26 cellular contexts compared by ENCODE assay signal in genomic region chr1:180384606-180385005, GRCh38.
A peak's percentile ranks its signal among the peaks of the same experiment; 100 is the strongest.
DNase-seq lines count a peak whose midpoint lies in the region; ATAC-seq, FAIRE-seq and TF ChIP-seq lines count a peak whose summit lies in the region.
"Had no signal": no experiment of that assay in that cellular context is flagged by ENCODE, and none has a peak within 500 bp of the region (broad histone marks: within the 10 kb centered on the region; RNA-seq: fewer than 3 reads in every experiment).

No MANE protein-coding gene starts in this region.

- TF ChIP-seq EP300 in A549 (IDR thresholded peaks at IDR 0.05) (no peak), K562 (IDR thresholded peaks at IDR 0.05; ENCODE audit: low read length) (no peak)

- POLR2A ChIA-PET in A549 (lab: Yijun Ruan, JAX) (no interaction called here), K562 (lab: Yijun Ruan, JAX) (no interaction called here)

- no peak overlapping the region for H2AFZ ChIP-seq in K562 (ENCODE audit: low read depth, low read length)

- no peaks in the 10 kb centered on the region for H3K4me1 ChIP-seq in A549
- no peaks in the 10 kb centered on the region for H3K4me1 ChIP-seq in K562 (replicated peaks in 1 of 2; ENCODE audit: control insufficient read depth in 2 of 2, insufficient read depth in 2 of 2, low read length in 2 of 2)
- H3K4me1 ChIP-seq: BLaER1 treated with 17β-estradiol and CSF1 and Interleukin-3, amounts not matched to agents 10 nM and 100 nM; Caco-2 had no signal

- H3K9me1 ChIP-seq in K562 (ENCODE audit: control insufficient read depth, insufficient read depth, low read length) = no peaks in the 10 kb centered on the region

- 0 out of 3 replicates have a peak, but pooled peaks cover 3% of the 10 kb centered on the region for H3K36me3 ChIP-seq in K562 (ENCODE audit: control insufficient read depth, insufficient read depth, low read length)

- intact Hi-C loops in K562 (cut with micrococcal nuclease) = no loop called here

- DNase-seq in A549 (ENCODE audit: low read depth in 1 of 2, low spot score in 1 of 2) (no peak), H54 (ENCODE audit: insufficient read length, low spot score) (no peak), HTR-8/SVneo (ENCODE audit: insufficient read length, low spot score) (no peak), K562 (ENCODE audit: extremely low read depth in 1 of 4, low spot score in 3 of 4) (no peak), DMS 273 (lab: John Stamatoyannopoulos, UW; ENCODE audit: unreplicated experiment) (no peak), dermis blood vessel endothelial cell (no peak)
- DNase-seq: 8988T; AML-193; Caco-2; Calu3; CD4-positive, alpha-beta T cell; CD8-positive, alpha-beta T cell; DMS 273 treated with DMSO at 0.1 percent for 48 hours; DMS153; DMS53; DMS79; DND-41; EL; GDM1 had no signal

- no peaks in the 10 kb centered on the region for H4K20me1 ChIP-seq in K562 (replicated peaks; ENCODE audit: control insufficient read depth, insufficient read depth, low read length)

- no peak overlapping the region for H3K27ac ChIP-seq in A549
- H3K27ac ChIP-seq in K562 (ENCODE audit: extremely low read depth, low read depth, low read length) = no peak overlapping the region
- H3K27ac ChIP-seq: BLaER1 treated with 17β-estradiol and CSF1 and Interleukin-3, amounts not matched to agents 10 nM and 100 nM; C4-2B had no signal

- H3K9me3 ChIP-seq in A549 (peaks cover 20% of the 10 kb centered on the region), K562 (replicated peaks; ENCODE audit: control insufficient read depth, insufficient read depth, low read depth, low read length) (peaks cover 5% of the 10 kb centered on the region)

- 89% methylated on average over 2 of the region's 2 CpGs for WGBS in A549 (ENCODE audit: missing lambda C conversion rate)
- 77% methylated on average over 2 of the region's 2 CpGs for WGBS in K562 (ENCODE audit: insufficient coverage, low coverage, missing lambda C conversion rate)

- H3K79me2 ChIP-seq in K562 (ENCODE audit: control insufficient read depth, insufficient read depth, low read length) = peaks cover 29% of the 10 kb centered on the region

- H3K4me3 ChIP-seq in A549 (no peak overlapping the region), K562 (no peak overlapping the region)
- H3K4me3 ChIP-seq: BLaER1 treated with 17β-estradiol and CSF1 and Interleukin-3, amounts not matched to agents 10 nM and 100 nM; GM12878 had no signal

- TF ChIP-seq POLR2A in A549 (IDR thresholded peaks at IDR 0.05; ENCODE audit: low read length) (no peak), H54 (IDR thresholded peaks at IDR 0.05; ENCODE audit: low read depth, low read length) (no peak), K562 (conservative IDR thresholded peaks at IDR 0.05) (no peak)

- FAIRE-seq in A549 (lab: Jason Lieb, UNC) = no peak
- FAIRE-seq in H54 (lab: Jason Lieb, UNC) = peak; percentile 57
- peak; percentile 38 for FAIRE-seq in HTR-8/SVneo (lab: Jason Lieb, UNC)
- peak; percentile 15 for FAIRE-seq in K562 (lab: Jason Lieb, UNC)
- FAIRE-seq: A204.1, GM12878, GM12892, GM18507 had no signal

- CTCF ChIA-PET in A549 (lab: Yijun Ruan, JAX) = no interaction called here
- CTCF ChIA-PET in K562 (lab: Yijun Ruan, JAX; ENCODE audit: low intra/inter-chr PET ratio) = no interaction called here

- H3K9ac ChIP-seq in K562 (ENCODE audit: insufficient read depth in 1 of 2, low read depth in 2 of 2, low read length in 2 of 2) = no peak overlapping the region
- H3K9ac ChIP-seq: BLaER1 treated with 17β-estradiol and CSF1 and Interleukin-3, amounts not matched to agents 10 nM and 100 nM had no signal

- TF ChIP-seq RAD21 in A549 (conservative IDR thresholded peaks at IDR 0.05 in 1 of 2, IDR thresholded peaks at IDR 0.05 in 1 of 2) (no peak), K562 (CRISPR knock-in tag; conservative IDR thresholded peaks at IDR 0.05 in 1 of 2, IDR thresholded peaks at IDR 0.05 in 1 of 2) (no peak)

- TF ChIP-seq CTCF in A549 (IDR thresholded peaks at IDR 0.05) (no peak), K562 (IDR thresholded peaks at IDR 0.05 in 2 of 3, conservative IDR thresholded peaks at IDR 0.05 in 1 of 3; ENCODE audit: insufficient read depth in 2 of 3, low read depth in 1 of 3, low read length in 3 of 3) (no peak)

- BruUV-seq in K562 (replicated peaks; lab: Mats Ljungman, UMichigan) = no TSS peak

- H3K27me3 ChIP-seq in K562 (ENCODE audit: control insufficient read depth in 2 of 2, insufficient read depth in 2 of 2, low read length in 2 of 2) = no peaks in the 10 kb centered on the region
- H3K27me3 ChIP-seq: BLaER1 treated with 17β-estradiol and CSF1 and Interleukin-3, amounts not matched to agents 10 nM and 100 nM had no signal

- H3K4me2 ChIP-seq in A549 = no peak overlapping the region
- no peak overlapping the region for H3K4me2 ChIP-seq in K562 (ENCODE audit: insufficient read depth, low read length)
- H3K4me2 ChIP-seq: BLaER1 treated with 17β-estradiol and CSF1 and Interleukin-3, amounts not matched to agents 10 nM and 100 nM had no signal

- ATAC-seq in A549 = no peak
- ATAC-seq in K562 = no peak
- no peak for ATAC-seq in HG03108 (IDR thresholded peaks at IDR 0.05; ENCODE audit: unreplicated experiment)
- ATAC-seq: CD8-positive, alpha-beta T cell; GM12878 had no signal

- in situ Hi-C loops in K562 (cut with MboI) = no loop called here

TF ChIP-seq in A549, 52 proteins besides CTCF, POLR2A, EP300 and RAD21:
- TF ChIP-seq MAX (IDR thresholded peaks at IDR 0.05) (no peak), KDM1A (IDR thresholded peaks at IDR 0.05; ENCODE audit: low read depth) (peak; percentile 34; the same call in 1 of the 2 replicates), HDAC2 (IDR thresholded peaks at IDR 0.05) (no peak), RFX5 (IDR thresholded peaks at IDR 0.05) (no peak), GATA3 (IDR thresholded peaks at IDR 0.05; ENCODE audit: borderline replicate concordance) (no peak), RNF2 (IDR thresholded peaks at IDR 0.05; ENCODE audit: borderline replicate concordance, low read depth) (no peak)
- TF ChIP-seq, protein P1, sequence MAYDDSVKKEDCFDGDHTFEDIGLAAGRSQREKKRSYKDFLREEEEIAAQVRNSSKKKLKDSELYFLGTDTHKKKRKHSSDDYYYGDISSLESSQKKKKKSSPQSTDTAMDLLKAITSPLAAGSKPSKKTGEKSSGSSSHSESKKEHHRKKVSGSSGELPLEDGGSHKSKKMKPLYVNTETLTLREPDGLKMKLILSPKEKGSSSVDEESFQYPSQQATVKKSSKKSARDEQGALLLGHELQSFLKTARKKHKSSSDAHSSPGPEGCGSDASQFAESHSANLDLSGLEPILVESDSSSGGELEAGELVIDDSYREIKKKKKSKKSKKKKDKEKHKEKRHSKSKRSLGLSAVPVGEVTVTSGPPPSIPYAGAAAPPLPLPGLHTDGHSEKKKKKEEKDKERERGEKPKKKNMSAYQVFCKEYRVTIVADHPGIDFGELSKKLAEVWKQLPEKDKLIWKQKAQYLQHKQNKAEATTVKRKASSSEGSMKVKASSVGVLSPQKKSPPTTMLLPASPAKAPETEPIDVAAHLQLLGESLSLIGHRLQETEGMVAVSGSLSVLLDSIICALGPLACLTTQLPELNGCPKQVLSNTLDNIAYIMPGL (CRISPR knock-in tag; IDR thresholded peaks at IDR 0.05; ENCODE audit: borderline replicate concordance) = no peak

TF ChIP-seq in K562, 482 proteins besides CTCF, POLR2A, EP300 and RAD21:
- TF ChIP-seq ZNF146 (CRISPR knock-in tag; IDR thresholded peaks at IDR 0.05; ENCODE audit: unreplicated experiment) (peak; percentile 91), ZNF232 (CRISPR knock-in tag; IDR thresholded peaks at IDR 0.05) (no peak)

Comparison
In these comparisons a context has a peak if more than half of its experiments do, and no peak if none do; other contexts are left out.
1. Of the 35 proteins assayed by ChIP-seq in both K562 and A549: peak only in K562: none; only in A549: KDM1A; in both: none; in neither: 34.